Comparison of ENCODE assay signal across 9 cellular contexts in genomic region chr18:58493516-58494253, GRCh38.
DNase-seq lines count a peak whose midpoint lies in the region; ATAC-seq, FAIRE-seq and TF ChIP-seq lines count a peak whose summit lies in the region.
"Had no signal": no experiment of that assay in that cellular context is flagged by ENCODE, and none has a peak within 500 bp of the region (broad histone marks: within the 10 kb centered on the region; RNA-seq: fewer than 3 reads in every experiment).

No MANE protein-coding gene starts in this region.

- in situ Hi-C loops in GM12878 (cut with MboI) = loop anchor here (25.0 kb wide), 1 partner anchor 569 kb away; no protein-coding TSS in a partner anchor

- H3K4me2 ChIP-seq in GM12878 (ENCODE audit: control insufficient read depth, insufficient read depth) = no peak overlapping the region

- H3K4me3 ChIP-seq in GM12878 = no peak overlapping the region
- H3K4me3 ChIP-seq: skin epidermis had no signal

- H3K27me3 ChIP-seq in GM12878 (replicated peaks in 1 of 2; ENCODE audit: control insufficient read depth in 2 of 2, insufficient read depth in 2 of 2, low read length in 1 of 2) = no peaks in the 10 kb centered on the region

- SMC1A ChIA-PET in GM12878 (lab: Charles Lee; ENCODE audit: uncharacterized antibody, unreplicated experiment) = interaction anchor here (0.6 to 6.1 kb wide), 16 partner anchors 8 to 1573 kb away, joined by 3 to 66 read pairs (median 3); partner anchors contain the start of gene NEDD4L

- peak; percentile 39 for FAIRE-seq in TTC549 (lab: Jason Lieb, UNC)
- FAIRE-seq in GM12878 (lab: Jason Lieb, UNC) = peak; percentile 13

- TF ChIP-seq CTCF in GM12878 (IDR thresholded peaks at IDR 0.05 in 2 of 3, conservative IDR thresholded peaks at IDR 0.05 in 1 of 3; ENCODE audit: control insufficient read depth in 2 of 3, extremely low read depth in 1 of 3, insufficient read depth in 1 of 3, low read depth in 3 of 3, low read length in 3 of 3) = peak; percentile 75 to 90 (median 85)

- H2AFZ ChIP-seq in GM12878 (ENCODE audit: control insufficient read depth, low read depth, low read length) = no peak overlapping the region

- 25% methylated on average over 18 of the region's 18 CpGs for WGBS in GM12878 (ENCODE audit: insufficient coverage, insufficient replicate concordance, low lambda C conversion rate, missing lambda C conversion rate)

- DNase-seq in GM04503 (ENCODE audit: low read depth) = peak; percentile 47
- peak; percentile 19 for DNase-seq in NCI-H2081 treated with DMSO at 0.1 percent for 48 hours (lab: John Stamatoyannopoulos, UW)
- DNase-seq in GM12878 (ENCODE audit: low read depth, low spot score) = peak; percentile 28
- peak; percentile 84 for DNase-seq in iPS-NIHi7 (ENCODE audit: extremely low spot score)
- peak; percentile 43 for DNase-seq in smooth muscle cell of the brain vasculature (ENCODE audit: low read depth, low spot score)

- no peaks in the 10 kb centered on the region for H3K36me3 ChIP-seq in GM12878 (ENCODE audit: control insufficient read depth in 2 of 2, insufficient read depth in 2 of 2, low read length in 1 of 2)

- CTCF ChIA-PET in GM12878 (lab: Yijun Ruan, JAX) = interaction anchor here (0.6 to 5.7 kb wide), 29 partner anchors 8 to 932 kb away, joined by 3 to 93 read pairs (median 4); partner anchors contain the start of gene NEDD4L

- H4K20me1 ChIP-seq in GM12878 (ENCODE audit: control insufficient read depth, insufficient read depth) = no peaks in the 10 kb centered on the region

- TF ChIP-seq EP300 in GM12878 (IDR thresholded peaks at IDR 0.05; ENCODE audit: borderline replicate concordance in 1 of 2, control insufficient read depth in 1 of 2, low read depth in 2 of 2, low read length in 2 of 2) = no peak

- H3K27ac ChIP-seq in GM12878 (ENCODE audit: control insufficient read depth, insufficient read depth) = no peak overlapping the region

- peak; percentile 46 for ATAC-seq in HG02763 (IDR thresholded peaks at IDR 0.05; ENCODE audit: unreplicated experiment)
- peak; percentile 94 for ATAC-seq in GM12878
- no peak for ATAC-seq in GM21529 (IDR thresholded peaks at IDR 0.05; ENCODE audit: unreplicated experiment)

- no TSS peak for BruUV-seq in GM12878 (replicated peaks; lab: Mats Ljungman, UMichigan)

- peak; percentile 81 for TF ChIP-seq RAD21 in GM12878 (IDR thresholded peaks at IDR 0.05; ENCODE audit: insufficient read depth, low read depth, low read length)

- H3K9me3 ChIP-seq in GM12878 (replicated peaks; ENCODE audit: control insufficient read depth, insufficient read depth, low read length) = no peaks in the 10 kb centered on the region; the same call in 2 of the 3 replicates

- intact Hi-C loops in GM12878 (cut with micrococcal nuclease; ENCODE audit: unreplicated experiment) = loop anchor here (1.0 to 10.0 kb wide), 4 partner anchors 93 to 451 kb away; partner anchors contain the start of gene NEDD4L

- POLR2A ChIA-PET in GM12878 (lab: Charles Lee) = no interaction called here

- peaks cover 13% of the 10 kb centered on the region for H3K4me1 ChIP-seq in GM12878 (ENCODE audit: control insufficient read depth, insufficient read depth, low read length)

- TF ChIP-seq POLR2A in GM12878 (IDR thresholded peaks at IDR 0.05; ENCODE audit: low read depth, low read length) = no peak

- H3K9ac ChIP-seq in GM12878 (ENCODE audit: control insufficient read depth, insufficient read depth, low read length) = no peak overlapping the region

- H3K79me2 ChIP-seq in GM12878 (ENCODE audit: control insufficient read depth, insufficient read depth, low read length) = no peaks in the 10 kb centered on the region

- RAD21 ChIA-PET in GM12878 (lab: Charles Lee; ENCODE audit: unreplicated experiment) = interaction anchor here (0.9 to 4.8 kb wide), 9 partner anchors 18 to 612 kb away, joined by 3 to 57 read pairs (median 4); no protein-coding TSS in a partner anchor

TF ChIP-seq in GM12878, 131 proteins besides CTCF, POLR2A, EP300 and RAD21 (continues in another document):
- TF ChIP-seq LARP7 (IDR thresholded peaks at IDR 0.05) = no peak
- TF ChIP-seq KAT2A (conservative IDR thresholded peaks at IDR 0.05; ENCODE audit: control insufficient read depth, low read depth, low read length) = no peak
- no peak for TF ChIP-seq CHD2 (IDR thresholded peaks at IDR 0.05; ENCODE audit: borderline replicate concordance, low read depth, low read length)
- TF ChIP-seq YY1 (IDR thresholded peaks at IDR 0.05; ENCODE audit: low read depth, low read length) = no peak
- TF ChIP-seq BCL3 (IDR thresholded peaks at IDR 0.05; ENCODE audit: borderline replicate concordance, insufficient read depth, low read depth, low read length, poor library complexity, severe bottlenecking) = no peak
- no peak for TF ChIP-seq PBX3 (IDR thresholded peaks at IDR 0.05; ENCODE audit: insufficient replicate concordance, low read depth, low read length)
- TF ChIP-seq ZBTB11 (CRISPR knock-in tag; IDR thresholded peaks at IDR 0.05) = no peak
- no peak for TF ChIP-seq KDM1A (IDR thresholded peaks at IDR 0.05; ENCODE audit: borderline replicate concordance)
- no peak for TF ChIP-seq FOXK2 (IDR thresholded peaks at IDR 0.05)
- peak; percentile 85 for TF ChIP-seq SMC3 (IDR thresholded peaks at IDR 0.05; ENCODE audit: borderline replicate concordance, low read length)
- no peak for TF ChIP-seq TCF12 (IDR thresholded peaks at IDR 0.05; ENCODE audit: low read depth, low read length)
- no peak for TF ChIP-seq E2F8 (IDR thresholded peaks at IDR 0.05; ENCODE audit: low read depth, partially characterized antibody)
- TF ChIP-seq ETV6 (conservative IDR thresholded peaks at IDR 0.05 in 1 of 2, IDR thresholded peaks at IDR 0.05 in 1 of 2; ENCODE audit: borderline replicate concordance in 1 of 2, low read depth in 1 of 2) = no peak
- no peak for TF ChIP-seq BMI1 (IDR thresholded peaks at IDR 0.05; ENCODE audit: borderline replicate concordance)
- no peak for TF ChIP-seq ZNF24 (IDR thresholded peaks at IDR 0.05)

Comparison
In these comparisons a context has a peak if more than half of its experiments do, and no peak if none do; other contexts are left out.
1. DNase-seq: peak in every context shown above with its lines; median percentile 84 in iPS-NIHi7; 47 in GM04503; 43 in smooth muscle cell of the brain vasculature; 28 in GM12878; 19 in NCI-H2081 treated with DMSO at 0.1 percent for 48 hours.